Comparison of ENCODE assay signal across 9 cellular contexts in genomic region chr7:134645935-134646334, GRCh38. TPM values are rescaled to one million over a fixed set of nuclear protein-coding genes. Genes with fewer than 3 reads are reported as not detected.
DNase-seq lines count a peak whose midpoint lies in the region; ATAC-seq and TF ChIP-seq lines count a peak whose summit lies in the region.
"Had no signal": no experiment of that assay in that cellular context is flagged by ENCODE, and none has a peak within 500 bp of the region (broad histone marks: within the 10 kb centered on the region; RNA-seq: fewer than 3 reads in every experiment).

No MANE protein-coding gene starts in this region.

- peaks cover 26% of the 10 kb centered on the region for H3K4me1 ChIP-seq in mononuclear cell (ENCODE audit: insufficient read depth, low read length)

- TF ChIP-seq CTCF in HFFc6 (IDR thresholded peaks at IDR 0.05) = no peak
- no peak for TF ChIP-seq CTCF in cardiac fibroblast (IDR thresholded peaks at IDR 0.05; ENCODE audit: low read depth, low read length)

- H3K9me3 Mint-ChIP-seq in HFFc6 = no peaks in the 10 kb centered on the region

- no peak overlapping the region for H3K27ac Mint-ChIP-seq in HFFc6
- H3K27ac Mint-ChIP-seq: brain had no signal

- DNase-seq in AG20443 (ENCODE audit: low spot score) (peak; percentile 24), HFFc6 (peak; percentile 29), cardiac fibroblast (ENCODE audit: low read depth in 2 of 2) (peak; percentile 36 to 68), SHP77 treated with DMSO at 0.1 percent for 48 hours (lab: John Stamatoyannopoulos, UW) (no peak)

- H3K9me3 ChIP-seq in mononuclear cell (ENCODE audit: low read depth, low read length) = no peaks in the 10 kb centered on the region

- H3K4me3 Mint-ChIP-seq in HFFc6 = no peak overlapping the region
- H3K4me3 Mint-ChIP-seq: brain had no signal

- no peaks in the 10 kb centered on the region; the same call in 1 of the 2 replicates for H3K27me3 Mint-ChIP-seq in HFFc6 (ENCODE audit: insufficient read depth)

- no peaks in the 10 kb centered on the region for H3K27me3 ChIP-seq in mononuclear cell (ENCODE audit: insufficient read depth, low read length)

- peaks cover 39% of the 10 kb centered on the region for H3K4me1 Mint-ChIP-seq in HFFc6 (ENCODE audit: low read depth)

- H3K4me3 ChIP-seq in cardiac fibroblast (replicated peaks in 1 of 2; ENCODE audit: low read depth in 2 of 2, low read length in 2 of 2) = peak overlapping the region; percentile 55 to 70
- H3K4me3 ChIP-seq in mononuclear cell (ENCODE audit: low read length) = peak overlapping the region; percentile 78

- peaks cover 29% of the 10 kb centered on the region for H3K36me3 Mint-ChIP-seq in HFFc6 (ENCODE audit: low read depth)
- H3K36me3 Mint-ChIP-seq: brain had no signal

- no peak for ATAC-seq in HG02970 (IDR thresholded peaks at IDR 0.05; ENCODE audit: low FRiP score, unreplicated experiment)
- ATAC-seq in HG02798 (IDR thresholded peaks at IDR 0.05; ENCODE audit: poor library complexity, unreplicated experiment) = no peak
- no peak for ATAC-seq in HG03095 (IDR thresholded peaks at IDR 0.05; ENCODE audit: unreplicated experiment)

RNA-seq across cellular contexts. Expression of gene BPGM, which starts 0.7 kb away (rescaled TPM):
- 10 to 100 TPM; 34.4 to 57.3 (median 39.3) TPM for total RNA-seq in HFFc6 (2021; fragmentation: NEBNext Ultra II Directional; extraction: Animal tissue kit (Norgen Biotek cat#: 25700))
- 20.8 TPM for total RNA-seq in mononuclear cell
